Comparison of ENCODE assay signal across 9 cellular contexts in genomic region chr11:118912742-118913410, GRCh38. TPM values are rescaled to one million over a fixed set of nuclear protein-coding genes. Genes with fewer than 3 reads are reported as not detected.
DNase-seq lines count a peak whose midpoint lies in the region; ATAC-seq and TF ChIP-seq lines count a peak whose summit lies in the region.
"Had no signal": no experiment of that assay in that cellular context is flagged by ENCODE, and none has a peak within 500 bp of the region (broad histone marks: within the 10 kb centered on the region; RNA-seq: fewer than 3 reads in every experiment).

No MANE protein-coding gene starts in this region.

- peak overlapping the region; percentile 95 for H3K27ac Mint-ChIP-seq in Calu3 (ENCODE audit: unreplicated experiment)

- H3K9me3 Mint-ChIP-seq in Calu3 (ENCODE audit: low read depth, unreplicated experiment): no peaks in the 10 kb centered on the region

- H4K20me1 ChIP-seq in osteoblast (ENCODE audit: insufficient read depth, low read length): peaks cover 14% of the 10 kb centered on the region

- peak overlapping the region; percentile 79 for H3K9ac ChIP-seq in NT2/D1 (ENCODE audit: insufficient read length, low read depth)
- peak overlapping the region; percentile 51 to 63 for H3K9ac ChIP-seq in duodenal mucosa (ENCODE audit: low read depth in 1 of 2, low read length in 2 of 2)

- ATAC-seq in HG02642 (IDR thresholded peaks at IDR 0.05; ENCODE audit: poor library complexity, unreplicated experiment) (no peak), HG02840 (IDR thresholded peaks at IDR 0.05; ENCODE audit: low FRiP score, unreplicated experiment) (no peak)

- no peaks in the 10 kb centered on the region for H3K27me3 ChIP-seq in NT2/D1 (ENCODE audit: insufficient read depth, insufficient read length)
- H3K27me3 ChIP-seq in duodenal mucosa (ENCODE audit: control insufficient read depth in 1 of 2, insufficient read depth in 2 of 2, low read length in 2 of 2): no peaks in the 10 kb centered on the region
- no peaks in the 10 kb centered on the region for H3K27me3 ChIP-seq in osteoblast (ENCODE audit: insufficient read depth, low read length)

- H2AFZ ChIP-seq in osteoblast (ENCODE audit: low read length): no peak overlapping the region

- DNase-seq in Calu3 (no peak), NT2/D1 (ENCODE audit: low read depth, low spot score) (no peak), osteoblast (ENCODE audit: insufficient read length, low spot score, missing footprints) (peak; percentile 90), T1000 (lab: John Stamatoyannopoulos, UW) (no peak), HPDE6-E6E7 (ENCODE audit: extremely low spot score) (no peak)

- H3K36me3 ChIP-seq in NT2/D1 (ENCODE audit: insufficient read depth, insufficient read length, low read length): peaks cover 17% of the 10 kb centered on the region
- peaks cover 0 to 4% of the 10 kb centered on the region in 2 donors for H3K36me3 ChIP-seq in duodenal mucosa (ENCODE audit: control insufficient read depth in 1 of 2, insufficient read depth in 2 of 2, low read length in 2 of 2)
- peaks cover 6% of the 10 kb centered on the region for H3K36me3 ChIP-seq in osteoblast (ENCODE audit: insufficient read depth, low read length)

- H3K4me1 Mint-ChIP-seq in Calu3 (ENCODE audit: low read depth, unreplicated experiment): peaks cover 49% of the 10 kb centered on the region

- no peak for TF ChIP-seq CTCF in Calu3 (IDR thresholded peaks at IDR 0.05; ENCODE audit: unreplicated experiment)
- no peak for TF ChIP-seq CTCF in osteoblast (IDR thresholded peaks at IDR 0.05; ENCODE audit: extremely low read depth, low read depth, low read length)

- peaks cover 86% of the 10 kb centered on the region for H3K79me2 ChIP-seq in osteoblast (ENCODE audit: insufficient read depth, low read length)

- peak overlapping the region; percentile 78 for H3K4me3 Mint-ChIP-seq in Calu3 (ENCODE audit: low read depth, unreplicated experiment)

- BruUV-seq in Calu3 (replicated peaks; lab: Mats Ljungman, UMichigan): TSS peak; percentile 69

- peaks cover 31% of the 10 kb centered on the region for H3K4me1 ChIP-seq in NT2/D1 (ENCODE audit: insufficient read depth, insufficient read length)
- H3K4me1 ChIP-seq in duodenal mucosa (ENCODE audit: control insufficient read depth in 1 of 2, insufficient read depth in 2 of 2, low read length in 2 of 2): peaks cover 81 to 85% of the 10 kb centered on the region in 2 donors
- peaks cover 87% of the 10 kb centered on the region for H3K4me1 ChIP-seq in osteoblast (ENCODE audit: insufficient read depth, low read length)

- H3K9me3 ChIP-seq in NT2/D1 (ENCODE audit: insufficient read depth, low read length): no peaks in the 10 kb centered on the region
- H3K9me3 ChIP-seq in duodenal mucosa (ENCODE audit: control insufficient read depth in 1 of 2, low read length in 2 of 2): no peaks in the 10 kb centered on the region
- H3K9me3 ChIP-seq in osteoblast (ENCODE audit: low read depth, low read length): no peaks in the 10 kb centered on the region

- peak overlapping the region; percentile 25 for H3K4me3 ChIP-seq in NT2/D1 (ENCODE audit: insufficient read length, low read depth)
- H3K4me3 ChIP-seq in duodenal mucosa (ENCODE audit: low read depth in 1 of 2, low read length in 2 of 2): peak overlapping the region; percentile 29 to 51
- no peak overlapping the region for H3K4me3 ChIP-seq in osteoblast (ENCODE audit: insufficient read depth, low read length)

- intact Hi-C loops in Calu3 (cut with micrococcal nuclease; ENCODE audit: unreplicated experiment): no loop called here

- CTCF ChIA-PET in Calu3 (lab: Charles Lee): interaction anchor here (0.8 to 3.4 kb wide), 5 partner anchors 11 to 22 kb away, joined by 3 to 9 read pairs (median 5); partner anchors contain the start of gene BCL9L

- no peaks in the 10 kb centered on the region for H3K27me3 Mint-ChIP-seq in Calu3 (ENCODE audit: unreplicated experiment)

- H3K27ac ChIP-seq in duodenal mucosa (ENCODE audit: low read depth, low read length) (peak overlapping the region; percentile 84), osteoblast (ENCODE audit: low read depth, low read length) (peak overlapping the region; percentile 99)

- peaks cover 85% of the 10 kb centered on the region for H3K36me3 Mint-ChIP-seq in Calu3 (ENCODE audit: insufficient read depth, unreplicated experiment)

- H3K4me2 ChIP-seq in osteoblast (ENCODE audit: insufficient read depth, low read length): peak overlapping the region; percentile 81

RNA-seq across cellular contexts. Expression of gene BCL9L, which starts 12.8 kb away (rescaled TPM):
- total RNA-seq in Calu3 (2022) (57.9 and 68.4 TPM in 2 replicates), osteoblast (27.9 and 28.3 TPM in 2 replicates)

RNA-seq across cellular contexts. Expression of gene CXCR5, which starts 29.2 kb away (rescaled TPM):
- total RNA-seq in Calu3 (2022) (not detected in 2 replicates), osteoblast (not detected in 2 replicates)

RNA-seq across cellular contexts. Expression of gene UPK2, which starts 43.2 kb away (rescaled TPM):
- total RNA-seq in Calu3 (2022): 3.5 and 5.2 TPM in 2 replicates
- total RNA-seq in osteoblast: not detected in 2 replicates

RNA-seq across cellular contexts. Expression of gene FOXR1, which starts 58.7 kb away (rescaled TPM):
- total RNA-seq in Calu3 (2022) (not detected in 2 replicates), osteoblast (not detected in 2 replicates)
- total RNA-seq: kidney epithelial cell had no signal
